8 cellular contexts compared by ENCODE assay signal in the genomic region with DNA sequence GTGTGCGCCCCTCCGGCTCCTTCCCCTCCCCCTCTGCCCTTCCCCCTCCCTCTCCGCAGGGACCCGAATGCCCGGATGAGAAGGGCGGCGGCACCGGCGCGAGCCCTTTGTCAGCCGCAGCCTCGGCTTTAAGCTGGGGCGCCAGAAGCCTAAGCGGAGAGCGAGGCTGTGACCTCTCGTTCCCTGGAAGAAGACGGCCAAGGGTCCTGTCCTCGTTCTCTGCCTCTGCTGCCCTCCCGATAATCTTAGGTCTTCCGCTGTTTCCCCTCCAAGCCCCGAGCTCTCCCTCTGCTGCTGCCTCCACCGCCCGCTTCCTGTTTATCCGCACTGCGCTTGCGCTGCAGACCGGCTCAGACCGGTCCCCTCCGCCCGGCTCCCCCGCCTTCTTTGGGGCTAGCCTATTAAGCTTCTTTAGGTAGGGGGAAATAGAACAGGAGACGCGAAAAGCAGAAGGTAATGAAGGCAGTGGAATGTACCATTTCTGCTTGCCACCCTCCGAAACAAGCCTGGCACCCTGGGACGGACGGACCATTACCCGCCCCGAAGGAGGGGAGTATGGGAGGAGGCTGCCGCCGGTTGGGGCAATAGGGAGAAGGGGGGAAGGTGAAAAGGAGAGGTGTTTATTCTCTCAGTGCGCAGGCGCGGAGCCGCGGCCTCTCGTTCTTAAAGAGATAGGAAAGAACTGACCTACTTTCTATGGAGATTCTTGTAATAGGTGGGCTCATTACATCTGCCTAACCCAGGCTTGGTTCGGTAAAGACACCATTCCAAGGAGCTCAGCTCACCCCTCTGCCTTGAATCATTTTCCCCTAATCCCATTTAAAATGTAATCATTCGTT. TPM values are rescaled to one million over a fixed set of nuclear protein-coding genes. Genes with fewer than 3 reads are reported as not detected.
DNase-seq lines count a peak whose midpoint lies in the region; ATAC-seq and TF ChIP-seq lines count a peak whose summit lies in the region.

OGA (minus strand) TSS at position 326 of the 839 bp plus-strand sequence. CDS start 422 bp downstream, outside the sequence.

- DNase-seq in GF-D8 (lab: John Stamatoyannopoulos, UW), result peak; percentile 99
- DNase-seq in HEK293T (ENCODE audit: extremely low spot score), result peak; percentile 96
- DNase-seq in MV-4-11 (lab: John Stamatoyannopoulos, UW), result peak; percentile 100
- peak; percentile 98 for DNase-seq in SK-MEL-5 (ENCODE audit: low read depth, low spot score)
- peak; percentile 98 for DNase-seq in activated naive CD4-positive, alpha-beta T cell treated with Interleukin-2 at 50 U/mL for 16 hours
- DNase-seq in foreskin keratinocyte, result peak; percentile 99
- peak; percentile 100 for DNase-seq in neural progenitor cell (ENCODE audit: low spot score)
- peak; percentile 100 for DNase-seq in stromal cell of bone marrow (ENCODE audit: low read depth)

- peak within 1 kb of the TSS; percentile 100 for H3K27ac Mint-ChIP-seq in neural progenitor cell

- H3K27me3 Mint-ChIP-seq in neural progenitor cell (ENCODE audit: insufficient read depth, low read depth), result peaks cover 2% of the 10 kb centered on the region

- H3K4me1 Mint-ChIP-seq in neural progenitor cell, result peaks cover 31% of the 10 kb centered on the region

- TF ChIP-seq CTCF in foreskin keratinocyte (conservative IDR thresholded peaks at IDR 0.05) (peak; percentile 20), neural progenitor cell (IDR thresholded peaks at IDR 0.05) (no peak)

- H3K27ac ChIP-seq in foreskin keratinocyte (peak within 1 kb of the TSS; percentile 86), neural progenitor cell (peak within 1 kb of the TSS; percentile 100)

- peak; percentile 92 for ATAC-seq in foreskin keratinocyte

- H3K9ac ChIP-seq in neural progenitor cell, result peak within 1 kb of the TSS; percentile 99

- no peaks in the 10 kb centered on the region for H3K9me3 ChIP-seq in neural progenitor cell (ENCODE audit: low read depth)

- POLR2A ChIA-PET in HEK293T (lab: Yijun Ruan, JAX), result interaction anchor here (0.6 to 2.9 kb wide), 22 partner anchors 9 to 743 kb away, joined by 3 to 24 read pairs (median 3); partner anchors contain the start of gene NPM3

- H3K4me3 ChIP-seq in neural progenitor cell, result peak within 1 kb of the TSS; percentile 94

- no peaks in the 10 kb centered on the region for H3K27me3 ChIP-seq in foreskin keratinocyte
- H3K27me3 ChIP-seq in neural progenitor cell, result no peaks in the 10 kb centered on the region

- no peaks in the 10 kb centered on the region for H3K9me3 Mint-ChIP-seq in neural progenitor cell

- peak within 1 kb of the TSS; percentile 90 for H3K4me3 Mint-ChIP-seq in neural progenitor cell

- H3K4me1 ChIP-seq in foreskin keratinocyte, result peaks cover 5% of the 10 kb centered on the region
- H3K4me1 ChIP-seq in neural progenitor cell, result peaks cover 22% of the 10 kb centered on the region

- H3K36me3 ChIP-seq in neural progenitor cell, result peaks cover 2% of the 10 kb centered on the region

- CTCF ChIA-PET in HEK293T (lab: Yijun Ruan, JAX), result interaction anchor here (0.6 to 2.1 kb wide), 7 partner anchors 18 to 605 kb away, joined by 3 to 12 read pairs (median 4); no protein-coding TSS in a partner anchor

- H3K4me2 ChIP-seq in neural progenitor cell, result peak within 1 kb of the TSS; percentile 91

- H3F3A ChIP-seq in neural progenitor cell (ENCODE audit: low read depth), result peaks cover 22% of the 10 kb centered on the region

- peaks cover 46% of the 10 kb centered on the region for H4K20me1 ChIP-seq in neural progenitor cell (ENCODE audit: low read depth)

- in situ Hi-C loops in SK-MEL-5 (cut with HindIII; ENCODE audit: low pct_unique_long_range_greater_than_20kb, low sequenced_read_pairs), result no loop called here

- H3K36me3 Mint-ChIP-seq in neural progenitor cell, result peaks cover 4% of the 10 kb centered on the region

- peaks cover 67% of the 10 kb centered on the region for H3K79me2 ChIP-seq in neural progenitor cell (ENCODE audit: low read depth)

- H2AFZ ChIP-seq in neural progenitor cell (replicated peaks), result peak within 1 kb of the TSS; percentile 81

TF ChIP-seq in HEK293T, 16 proteins besides CTCF, POLR2A, EP300 and RAD21:
- peak; percentile 76; the same call in 1 of the 2 replicates for TF ChIP-seq LEF1 (IDR thresholded peaks at IDR 0.05; ENCODE audit: borderline replicate concordance)
- TF ChIP-seq SUZ12 (IDR thresholded peaks at IDR 0.05), result no peak
- TF ChIP-seq ELF4 (IDR thresholded peaks at IDR 0.05), result peak; percentile 56; the same call in 1 of the 2 replicates
- TF ChIP-seq L3MBTL2 (conservative IDR thresholded peaks at IDR 0.05), result no peak; the same call in 1 of the 2 replicates
- 0 out of 2 replicates have a peak, but pooled peaks have one; percentile 21 for TF ChIP-seq ARNT (IDR thresholded peaks at IDR 0.05)
- peak; percentile 97 for TF ChIP-seq FOXK2 (IDR thresholded peaks at IDR 0.05)
- TF ChIP-seq FOXM1 (IDR thresholded peaks at IDR 0.05; ENCODE audit: borderline replicate concordance), result peak; percentile 95
- peak; percentile 86 for TF ChIP-seq BHLHE40 (IDR thresholded peaks at IDR 0.05; ENCODE audit: borderline replicate concordance)

RNA-seq across cellular contexts. Expression of gene OGA, which starts in this region (rescaled TPM):
- total RNA-seq in SK-MEL-5 (2014; rRNA removed; shearing (Covaris generic)), result 46.4 and 57.8 TPM in 2 replicates
- 39.7 and 50.8 TPM in 2 replicates for polyA plus RNA-seq in SK-MEL-5 (2015; cell fraction: cytosol; rRNA removed)
- polyA plus RNA-seq in SK-MEL-5 (2015; cell fraction: nucleus; rRNA removed), result 179 and 208 TPM in 2 replicates
- total RNA-seq in foreskin keratinocyte (56.9 and 70.1 TPM in 2 replicates), neural progenitor cell (ENCODE audit: low replicate concordance) (197 and 275 TPM in 2 replicates)
- 18.7 and 20.3 TPM in 2 replicates for polyA plus RNA-seq in foreskin keratinocyte

Comparison
In these comparisons a context has a peak if more than half of its experiments do, and no peak if none do; other contexts are left out.
1. Peak in every context shown above with its lines: DNase-seq, ATAC-seq, H3K4me3 ChIP-seq and H3K27ac ChIP-seq.